9 cellular contexts compared by ENCODE assay signal in the genomic region with DNA sequence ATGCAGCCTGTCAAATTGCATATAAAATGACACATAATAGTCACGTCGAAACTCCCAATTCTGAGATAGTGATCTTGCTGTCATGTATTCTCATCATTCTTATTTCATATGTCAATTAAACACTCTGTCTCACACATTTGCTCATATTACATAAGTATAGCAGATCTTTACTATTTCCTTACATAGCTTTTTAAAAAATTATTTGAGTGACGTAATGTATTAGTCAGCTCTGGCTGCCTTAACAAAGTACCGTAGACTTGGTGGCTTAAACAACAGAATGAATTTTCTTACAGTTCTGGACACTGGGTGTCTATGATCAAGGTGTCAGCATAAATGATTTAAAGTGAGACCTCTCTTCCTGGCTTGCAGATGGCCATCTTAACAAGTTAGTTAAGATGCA.
"Had no signal": no experiment of that assay in that cellular context is flagged by ENCODE, and none has a peak within 500 bp of the region (broad histone marks: within the 10 kb centered on the region; RNA-seq: fewer than 3 reads in every experiment).

No MANE protein-coding gene starts in this region.

- H3K9ac ChIP-seq: GM23248 had no signal

- H3K27ac ChIP-seq: GM23248, HL-60 had no signal

- ATAC-seq: HCT116, K562 had no signal

- FAIRE-seq: K562 had no signal

- DNase-seq: GM23248, GOT3, H9, IMR-90, Kasumi-1, KG1 had no signal

- H2AFZ ChIP-seq: GM23248 had no signal

- H3K4me3 ChIP-seq: GM23248, K562 had no signal
